ENCODE assay signal across 34 cellular contexts in genomic region chr4:23429497-23429896, GRCh38.
"Had no signal": no experiment of that assay in that cellular context is flagged by ENCODE, and none has a peak within 500 bp of the region (broad histone marks: within the 10 kb centered on the region; RNA-seq: fewer than 3 reads in every experiment).

No MANE protein-coding gene starts in this region.

- H3K9me3 ChIP-seq: MG63 had no signal

- H3K4me3 ChIP-seq: MG63 had no signal

- H3K36me3 ChIP-seq: MG63 had no signal

- DNase-seq: Karpas-422, Kasumi-1, MG63, MM.1S, MV-4-11, NCI-H1048, NCI-H1092, NCI-H1092 treated with DMSO at 0.1 percent for 48 hours, NCI-H1105, NCI-H1105 treated with DMSO at 0.1 percent for 48 hours, NCI-H1417 treated with DMSO at 0.1 percent for 48 hours, NCI-H1436, NCI-H1436 treated with DMSO at 0.1 percent for 48 hours, NCI-H146, NCI-H1694, NCI-H1694 treated with DMSO at 0.1 percent for 48 hours, NCI-H187, NCI-H187 treated with DMSO at 0.1 percent for 48 hours, NCI-H1930, NCI-H2029, NCI-H2029 treated with DMSO at 0.1 percent for 48 hours, NCI-H2081, NCI-H2081 treated with DMSO at 0.1 percent for 48 hours, NCI-H2107, NCI-H2171, NCI-H2171 treated with DMSO at 0.1 percent for 48 hours, NCI-H2227 treated with DMSO at 0.1 percent for 48 hours, NCI-H226, NCI-H345, NCI-H446, NCI-H446 treated with DMSO at 0.1 percent for 48 hours, NCI-H510A, NCI-H510A treated with DMSO at 0.1 percent for 48 hours, NCI-H524 had no signal

- H3K27me3 ChIP-seq: MG63 had no signal
